ENCODE assay signal across 20 cellular contexts in the genomic region with DNA sequence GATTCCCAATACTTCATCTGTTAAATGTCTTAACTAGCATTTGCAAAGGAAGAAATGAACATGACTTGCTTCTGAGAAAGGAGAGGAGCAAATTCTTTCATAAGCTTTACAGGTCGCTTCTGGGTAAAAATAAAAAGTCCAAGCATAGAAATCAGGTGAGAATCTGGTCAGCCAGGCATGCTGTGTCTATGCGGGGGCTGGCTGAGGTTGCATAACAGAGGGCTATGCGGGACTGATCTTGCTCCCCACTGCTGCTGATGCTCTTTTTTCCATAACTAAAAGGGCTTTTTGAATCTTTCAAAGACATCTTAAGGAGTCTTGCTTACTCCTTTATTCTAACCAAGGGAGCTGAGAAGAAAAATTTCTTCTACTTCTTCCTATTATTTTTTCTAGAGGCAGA.
DNase-seq lines count a peak whose midpoint lies in the region; ATAC-seq and TF ChIP-seq lines count a peak whose summit lies in the region.
"Had no signal": no experiment of that assay in that cellular context is flagged by ENCODE, and none has a peak within 500 bp of the region (broad histone marks: within the 10 kb centered on the region; RNA-seq: fewer than 3 reads in every experiment).

No MANE protein-coding gene starts in this region.

- TF ChIP-seq CTCF in Caco-2 (IDR thresholded peaks at IDR 0.05; ENCODE audit: insufficient read depth in 1 of 2, low read depth in 1 of 2, low read length in 1 of 2, severe bottlenecking in 1 of 2, unreplicated experiment in 1 of 2) (no peak), WTC11 (IDR thresholded peaks at IDR 0.05) (no peak), neural cell (IDR thresholded peaks at IDR 0.05; ENCODE audit: poor library complexity, severe bottlenecking) (no peak), left ventricle myocardium inferior (IDR thresholded peaks at IDR 0.05; ENCODE audit: borderline replicate concordance) (no peak)

- H3K9me3 ChIP-seq in Caco-2 = no peaks in the 10 kb centered on the region
- no peaks in the 10 kb centered on the region for H3K9me3 ChIP-seq in neural cell (ENCODE audit: low read length)
- H3K9me3 ChIP-seq in left ventricle myocardium inferior (replicated peaks) = no peaks in the 10 kb centered on the region
- H3K9me3 ChIP-seq: BLaER1 had no signal

- no TSS peak for BruUV-seq in Caco-2 (replicated peaks; lab: Mats Ljungman, UMichigan)

- H3K4me1 Mint-ChIP-seq in Caco-2 (ENCODE audit: low read depth, unreplicated experiment) (peaks cover 53% of the 10 kb centered on the region), WTC11 (peaks cover 20% of the 10 kb centered on the region)
- H3K4me1 Mint-ChIP-seq: B cell; CD4-positive, CD25-positive, alpha-beta regulatory T cell had no signal

- H3K27me3 ChIP-seq in Caco-2 (replicated peaks; ENCODE audit: control insufficient read depth, insufficient read depth, low read length) (no peaks in the 10 kb centered on the region), neural cell (ENCODE audit: insufficient read depth, low read depth, low read length) (no peaks in the 10 kb centered on the region), left ventricle myocardium inferior (ENCODE audit: low read depth) (peaks cover 94% of the 10 kb centered on the region)
- H3K27me3 ChIP-seq: BLaER1 had no signal

- CTCF ChIA-PET in Caco-2 (lab: Charles Lee) (interaction anchor here (1.2 kb wide), 1 partner anchor 81 kb away, joined by 3 read pairs; no protein-coding TSS in a partner anchor), WTC11 (lab: Charles Lee) (interaction anchor here (1.7 kb wide), 1 partner anchor 23 kb away, joined by 4 read pairs; no protein-coding TSS in a partner anchor)

- H3K79me2 ChIP-seq in neural cell (replicated peaks; ENCODE audit: insufficient read depth, low read length) = no peaks in the 10 kb centered on the region

- TF ChIP-seq RAD21 in neural cell (conservative IDR thresholded peaks at IDR 0.05) = no peak

- DNase-seq in Caco-2 (no peak), WTC11 (ENCODE audit: low spot score) (no peak), left ventricle myocardium inferior (no peak)
- no peak for DNase-seq in NK-92 treated with Interleukin-12 subunit alpha and Interleukin-12 subunit beta, amount 100 ng/mL, for 24 hours (lab: John Stamatoyannopoulos, UW)
- DNase-seq in activated CD4-positive, alpha-beta T cell treated with anti-CD3 and anti-CD28 coated beads for 1 hour = no peak
- DNase-seq: CD4-positive, CD25-positive, alpha-beta regulatory T cell; CD8-positive, alpha-beta T cell; DMS 273 treated with DMSO at 0.1 percent for 48 hours; DMS79; EL; GDM1; GOT3; H7; HFFc6 had no signal

- no peaks in the 10 kb centered on the region for H3K36me3 ChIP-seq in Caco-2 (ENCODE audit: control insufficient read depth, insufficient read depth, low read length)
- H3K36me3 ChIP-seq in neural cell (ENCODE audit: insufficient read depth, low read length) = no peaks in the 10 kb centered on the region
- no peaks in the 10 kb centered on the region for H3K36me3 ChIP-seq in left ventricle myocardium inferior
- H3K36me3 ChIP-seq: BLaER1 had no signal

- H2AFZ ChIP-seq in neural cell (ENCODE audit: low read depth, low read length) = no peak overlapping the region

- TF ChIP-seq EP300 in neural cell (conservative IDR thresholded peaks at IDR 0.05; ENCODE audit: poor library complexity, severe bottlenecking) = no peak

- H3K36me3 Mint-ChIP-seq in Caco-2 (ENCODE audit: insufficient read depth, unreplicated experiment) (no peaks in the 10 kb centered on the region), WTC11 (no peaks in the 10 kb centered on the region)
- H3K36me3 Mint-ChIP-seq: CD4-positive, CD25-positive, alpha-beta regulatory T cell; CD8-positive, alpha-beta T cell had no signal

- H3K4me3 Mint-ChIP-seq in Caco-2 (ENCODE audit: unreplicated experiment) (no peak overlapping the region), WTC11 (no peak overlapping the region)
- H3K4me3 Mint-ChIP-seq: B cell; CD4-positive, CD25-positive, alpha-beta regulatory T cell; CD8-positive, alpha-beta T cell; HFFc6 had no signal

- H3K27ac ChIP-seq in neural cell (ENCODE audit: low read length) = peak overlapping the region; percentile 8
- H3K27ac ChIP-seq in left ventricle myocardium inferior (replicated peaks) = no peak overlapping the region
- H3K27ac ChIP-seq: 22Rv1, BLaER1, C4-2B had no signal

- no peak overlapping the region for H3K4me2 ChIP-seq in neural cell (ENCODE audit: low read length)
- H3K4me2 ChIP-seq: BLaER1 had no signal

- ATAC-seq in WTC11 = peak; percentile 22; the same call in 1 of the 2 replicates
- ATAC-seq: CD8-positive, alpha-beta T cell; HCT116 had no signal

- H4K20me1 ChIP-seq in neural cell (ENCODE audit: insufficient read depth) = no peaks in the 10 kb centered on the region
- H4K20me1 ChIP-seq: BLaER1 had no signal

- H3K9me3 Mint-ChIP-seq in Caco-2 (ENCODE audit: unreplicated experiment) (no peaks in the 10 kb centered on the region), WTC11 (no peaks in the 10 kb centered on the region)
- H3K9me3 Mint-ChIP-seq: CD4-positive, CD25-positive, alpha-beta regulatory T cell; CD8-positive, alpha-beta T cell; HFFc6 had no signal

- H3K9ac ChIP-seq in neural cell (ENCODE audit: low read length) = no peak overlapping the region
- H3K9ac ChIP-seq: BLaER1 had no signal

- H3K27ac Mint-ChIP-seq in Caco-2 (ENCODE audit: unreplicated experiment) = peak overlapping the region; percentile 21
- H3K27ac Mint-ChIP-seq in WTC11 = no peak overlapping the region
- H3K27ac Mint-ChIP-seq: B cell; CD4-positive, CD25-positive, alpha-beta regulatory T cell; CD8-positive, alpha-beta T cell; HFFc6 had no signal

- H3K4me3 ChIP-seq in Caco-2 (ENCODE audit: low read depth, low read length) (no peak overlapping the region), neural cell (ENCODE audit: low read length) (no peak overlapping the region), left ventricle myocardium inferior (no peak overlapping the region)
- H3K4me3 ChIP-seq: BLaER1 had no signal

- no peaks in the 10 kb centered on the region for H3F3A ChIP-seq in neural cell (ENCODE audit: insufficient read depth, low read length, poor library complexity, severe bottlenecking)

- intact Hi-C loops in Caco-2 (cut with micrococcal nuclease; ENCODE audit: unreplicated experiment) = loop anchor here (1.0 to 2.0 kb wide), 2 partner anchors 44 to 81 kb away; no protein-coding TSS in a partner anchor
- intact Hi-C loops in left ventricle myocardium inferior (cut with micrococcal nuclease) = no loop called here

- POLR2A ChIA-PET in Caco-2 (lab: Charles Lee) (no interaction called here), WTC11 (lab: Charles Lee) (no interaction called here)

- peaks cover 55% of the 10 kb centered on the region for H3K4me1 ChIP-seq in Caco-2
- no peaks in the 10 kb centered on the region for H3K4me1 ChIP-seq in left ventricle myocardium inferior

- H3K9me2 ChIP-seq in neural cell (ENCODE audit: insufficient read depth, low read length) = no peaks in the 10 kb centered on the region

- H3K27me3 Mint-ChIP-seq in Caco-2 (ENCODE audit: insufficient read depth, unreplicated experiment) (no peaks in the 10 kb centered on the region), WTC11 (ENCODE audit: low read depth) (0 out of 2 replicates have a peak, but pooled peaks cover 3% of the 10 kb centered on the region)

TF ChIP-seq in WTC11, 78 proteins besides CTCF, POLR2A, EP300 and RAD21 (continues in another document):
- TF ChIP-seq RELA (CRISPR knock-in tag; IDR thresholded peaks at IDR 0.05; ENCODE audit: borderline replicate concordance) = no peak

TF ChIP-seq in neural cell, 6 proteins besides CTCF, POLR2A, EP300 and RAD21:
- TF ChIP-seq SMC3 (conservative IDR thresholded peaks at IDR 0.05; ENCODE audit: poor library complexity) = no peak
- TF ChIP-seq MXI1 (conservative IDR thresholded peaks at IDR 0.05; ENCODE audit: poor library complexity, severe bottlenecking) = no peak
- TF ChIP-seq POLR2AphosphoS5 (IDR thresholded peaks at IDR 0.05) = no peak
- TF ChIP-seq TAF1 (IDR thresholded peaks at IDR 0.05; ENCODE audit: low read depth) = no peak
- TF ChIP-seq EZH2 (IDR thresholded peaks at IDR 0.05; ENCODE audit: borderline replicate concordance, insufficient read depth, low read length, poor library complexity, severe bottlenecking) = no peak
- TF ChIP-seq, protein P1, sequence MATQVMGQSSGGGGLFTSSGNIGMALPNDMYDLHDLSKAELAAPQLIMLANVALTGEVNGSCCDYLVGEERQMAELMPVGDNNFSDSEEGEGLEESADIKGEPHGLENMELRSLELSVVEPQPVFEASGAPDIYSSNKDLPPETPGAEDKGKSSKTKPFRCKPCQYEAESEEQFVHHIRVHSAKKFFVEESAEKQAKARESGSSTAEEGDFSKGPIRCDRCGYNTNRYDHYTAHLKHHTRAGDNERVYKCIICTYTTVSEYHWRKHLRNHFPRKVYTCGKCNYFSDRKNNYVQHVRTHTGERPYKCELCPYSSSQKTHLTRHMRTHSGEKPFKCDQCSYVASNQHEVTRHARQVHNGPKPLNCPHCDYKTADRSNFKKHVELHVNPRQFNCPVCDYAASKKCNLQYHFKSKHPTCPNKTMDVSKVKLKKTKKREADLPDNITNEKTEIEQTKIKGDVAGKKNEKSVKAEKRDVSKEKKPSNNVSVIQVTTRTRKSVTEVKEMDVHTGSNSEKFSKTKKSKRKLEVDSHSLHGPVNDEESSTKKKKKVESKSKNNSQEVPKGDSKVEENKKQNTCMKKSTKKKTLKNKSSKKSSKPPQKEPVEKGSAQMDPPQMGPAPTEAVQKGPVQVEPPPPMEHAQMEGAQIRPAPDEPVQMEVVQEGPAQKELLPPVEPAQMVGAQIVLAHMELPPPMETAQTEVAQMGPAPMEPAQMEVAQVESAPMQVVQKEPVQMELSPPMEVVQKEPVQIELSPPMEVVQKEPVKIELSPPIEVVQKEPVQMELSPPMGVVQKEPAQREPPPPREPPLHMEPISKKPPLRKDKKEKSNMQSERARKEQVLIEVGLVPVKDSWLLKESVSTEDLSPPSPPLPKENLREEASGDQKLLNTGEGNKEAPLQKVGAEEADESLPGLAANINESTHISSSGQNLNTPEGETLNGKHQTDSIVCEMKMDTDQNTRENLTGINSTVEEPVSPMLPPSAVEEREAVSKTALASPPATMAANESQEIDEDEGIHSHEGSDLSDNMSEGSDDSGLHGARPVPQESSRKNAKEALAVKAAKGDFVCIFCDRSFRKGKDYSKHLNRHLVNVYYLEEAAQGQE (IDR thresholded peaks at IDR 0.05; ENCODE audit: borderline replicate concordance) = no peak
